21 cellular contexts compared by ENCODE assay signal in the genomic region with DNA sequence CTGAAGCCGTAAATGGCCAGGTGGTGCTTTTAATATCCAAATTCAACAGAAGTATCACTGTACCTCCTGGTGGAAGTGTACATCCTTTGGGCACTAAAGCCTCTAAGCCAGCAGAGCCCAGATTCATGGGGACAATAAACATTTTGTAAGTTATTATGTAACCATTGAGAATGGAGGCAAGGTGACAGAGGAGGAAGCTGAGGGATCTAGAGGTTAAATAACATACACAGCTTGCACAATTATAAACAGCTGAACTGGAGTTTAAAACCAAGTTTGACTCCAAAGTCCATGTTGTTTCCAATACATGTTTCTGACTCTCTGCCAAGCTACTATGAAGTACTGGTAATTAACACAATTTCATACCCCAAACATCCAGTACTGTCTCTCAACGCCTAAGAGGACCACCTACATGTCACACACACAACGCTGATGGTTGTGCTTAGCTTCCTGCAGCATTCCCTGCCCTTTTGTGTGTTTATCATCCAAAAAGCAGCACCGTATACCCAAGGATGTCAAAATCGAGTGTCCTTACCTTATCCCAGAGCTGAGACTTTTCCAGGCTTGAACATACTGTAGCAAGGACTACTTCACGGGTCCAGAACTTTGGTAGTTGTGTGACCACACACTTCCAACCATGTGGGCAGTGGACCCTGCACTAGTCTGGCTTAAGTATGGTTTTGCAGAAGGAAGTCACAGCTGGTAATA. TPM values are rescaled to one million over a fixed set of nuclear protein-coding genes. Genes with fewer than 3 reads are reported as not detected.
DNase-seq lines count a peak whose midpoint lies in the region; ATAC-seq and TF ChIP-seq lines count a peak whose summit lies in the region.
"Had no signal": no experiment of that assay in that cellular context is flagged by ENCODE, and none has a peak within 500 bp of the region (broad histone marks: within the 10 kb centered on the region; RNA-seq: fewer than 3 reads in every experiment).

No MANE protein-coding gene starts in this region.

- TF ChIP-seq POLR2A in right lobe of liver (IDR thresholded peaks at IDR 0.05): no peak
- no peak for TF ChIP-seq POLR2A in transverse colon (IDR thresholded peaks at IDR 0.05)
- TF ChIP-seq POLR2A in ovary (IDR thresholded peaks at IDR 0.05): no peak

- TF ChIP-seq EP300 in transverse colon (IDR thresholded peaks at IDR 0.05; ENCODE audit: low read depth): no peak
- TF ChIP-seq EP300 in ovary (IDR thresholded peaks at IDR 0.05): no peak

- in situ Hi-C loops in transverse colon (cut with MboI; ENCODE audit: low pct_ligation_motif_present in 1 of 4, low pct_unique_long_range_greater_than_20kb in 1 of 4, low sequenced_read_pairs in 3 of 4): no loop called here

- peaks cover 2% of the 10 kb centered on the region for H3K36me3 Mint-ChIP-seq in activated CD4-positive, alpha-beta T cell treated with anti-CD3 and anti-CD28 coated beads, Interleukin-2, amount 10 ng/mL, durations not matched to agents 24 days and 14 days (ENCODE audit: low read depth)

- no peak for TF ChIP-seq CTCF in colonic mucosa (IDR thresholded peaks at IDR 0.05)
- no peak for TF ChIP-seq CTCF in right lobe of liver (IDR thresholded peaks at IDR 0.05)
- no peak for TF ChIP-seq CTCF in transverse colon (IDR thresholded peaks at IDR 0.05)
- TF ChIP-seq CTCF in ovary (IDR thresholded peaks at IDR 0.05): no peak

- H3K4me3 ChIP-seq in colonic mucosa (no peak overlapping the region), right lobe of liver (no peak overlapping the region), transverse colon (peak overlapping the region in 1 of 4 donors; percentile 7), ovary (no peak overlapping the region)
- H3K4me3 ChIP-seq: BLaER1 treated with 17β-estradiol and CSF1 and Interleukin-3, amounts not matched to agents 10 nM and 100 nM; GM12878; HAP-1; K562 had no signal

- no peaks in the 10 kb centered on the region for H3K4me1 Mint-ChIP-seq in activated CD4-positive, alpha-beta T cell treated with anti-CD3 and anti-CD28 coated beads, Interleukin-2, amount 10 ng/mL, durations not matched to agents 24 days and 14 days

- H3K27me3 ChIP-seq in colonic mucosa (no peaks in the 10 kb centered on the region), right lobe of liver (no peaks in the 10 kb centered on the region), transverse colon (no peaks in the 10 kb centered on the region), ovary (no peaks in the 10 kb centered on the region)
- H3K27me3 ChIP-seq: BLaER1 treated with 17β-estradiol and CSF1 and Interleukin-3, amounts not matched to agents 10 nM and 100 nM had no signal

- H3K4me1 ChIP-seq in colonic mucosa (no peaks in the 10 kb centered on the region), right lobe of liver (peaks cover 0 to 5% (median 0%) of the 10 kb centered on the region in 4 donors), transverse colon (peaks cover 0 to 14% (median 4%) of the 10 kb centered on the region in 4 donors), ovary (ENCODE audit: insufficient read depth) (no peaks in the 10 kb centered on the region)
- H3K4me1 ChIP-seq: BLaER1 treated with 17β-estradiol and CSF1 and Interleukin-3, amounts not matched to agents 10 nM and 100 nM; HAP-1 had no signal

- H3K4me3 Mint-ChIP-seq in activated CD4-positive, alpha-beta T cell treated with anti-CD3 and anti-CD28 coated beads, Interleukin-2, amount 10 ng/mL, durations not matched to agents 24 days and 14 days: no peak overlapping the region
- H3K4me3 Mint-ChIP-seq: CD4-positive, alpha-beta T cell; HFFc6 had no signal

- peaks cover 6% of the 10 kb centered on the region for H3K9me3 Mint-ChIP-seq in activated CD4-positive, alpha-beta T cell treated with anti-CD3 and anti-CD28 coated beads, Interleukin-2, amount 10 ng/mL, durations not matched to agents 24 days and 14 days
- H3K9me3 Mint-ChIP-seq: CD4-positive, alpha-beta T cell; HFFc6 had no signal

- H3K9ac ChIP-seq in colonic mucosa (ENCODE audit: low read depth in 2 of 2, low read length in 2 of 2): peak overlapping the region in 1 of 2 donors; percentile 58
- H3K9ac ChIP-seq: BLaER1 treated with 17β-estradiol and CSF1 and Interleukin-3, amounts not matched to agents 10 nM and 100 nM; SK-N-SH had no signal

- intact Hi-C loops in activated CD4-positive, alpha-beta T cell treated with anti-CD3 and anti-CD28 coated beads, Interleukin-2, amount 10 ng/mL, durations not matched to agents 24 days and 14 days (cut with micrococcal nuclease): no loop called here
- intact Hi-C loops in colonic mucosa (cut with DNase I) (loop anchor here (10.0 kb wide), 1 partner anchor 65 kb away; no protein-coding TSS in a partner anchor), right lobe of liver (cut with DNase I) (no loop called here), transverse colon (cut with DNase I; ENCODE audit: low total_unique reads) (no loop called here), ovary (cut with DNase I) (loop anchor here in 1 of 4 donors (10.0 kb wide), 1 partner anchor 95 kb away; no protein-coding TSS in a partner anchor)

- WGBS in right lobe of liver (ENCODE audit: insufficient coverage, low coverage, low lambda C conversion rate, missing lambda C conversion rate): 37% methylated on average over 5 of the region's 6 CpGs
- WGBS in transverse colon (ENCODE audit: low coverage in 1 of 2), 2 donors: 38 to 46% methylated on average over 4 to 6 of the region's 6 CpGs
- WGBS in ovary, 3 donors: 83 to 92% (median 85%) methylated on average over 6 of the region's 6 CpGs

- ATAC-seq in right lobe of liver: peak; percentile 43 to 73 (median 66)
- ATAC-seq in HG02885 (IDR thresholded peaks at IDR 0.05; ENCODE audit: poor library complexity, unreplicated experiment): no peak
- ATAC-seq in HG03135 (IDR thresholded peaks at IDR 0.05; ENCODE audit: unreplicated experiment): no peak
- ATAC-seq: GM12878, K562 had no signal

- H3K27me3 Mint-ChIP-seq in activated CD4-positive, alpha-beta T cell treated with anti-CD3 and anti-CD28 coated beads, Interleukin-2, amount 10 ng/mL, durations not matched to agents 24 days and 14 days: peaks cover 25% of the 10 kb centered on the region
- H3K27me3 Mint-ChIP-seq: CD4-positive, alpha-beta T cell had no signal

- H3K27ac Mint-ChIP-seq in activated CD4-positive, alpha-beta T cell treated with anti-CD3 and anti-CD28 coated beads, Interleukin-2, amount 10 ng/mL, durations not matched to agents 24 days and 14 days: no peak overlapping the region
- H3K27ac Mint-ChIP-seq: CD4-positive, alpha-beta T cell; HFFc6 had no signal

- peak overlapping the region; percentile 77 for H3K27ac ChIP-seq in colonic mucosa
- H3K27ac ChIP-seq in right lobe of liver: no peak overlapping the region
- peak overlapping the region; percentile 81 to 84 (median 82) for H3K27ac ChIP-seq in transverse colon
- no peak overlapping the region for H3K27ac ChIP-seq in ovary
- H3K27ac ChIP-seq: BLaER1 treated with 17β-estradiol and CSF1 and Interleukin-3, amounts not matched to agents 10 nM and 100 nM had no signal

- H3K9me3 ChIP-seq in colonic mucosa (no peaks in the 10 kb centered on the region), right lobe of liver (no peaks in the 10 kb centered on the region), transverse colon (no peaks in the 10 kb centered on the region), ovary (no peaks in the 10 kb centered on the region)
- H3K9me3 ChIP-seq: BLaER1 treated with 17β-estradiol and CSF1 and Interleukin-3, amounts not matched to agents 10 nM and 100 nM; HAP-1; SK-N-SH had no signal

- peak; percentile 48 for DNase-seq in activated CD4-positive, alpha-beta T cell treated with anti-CD3 and anti-CD28 coated beads, Interleukin-2, amount 10 ng/mL, durations not matched to agents 24 days and 14 days
- no peak for DNase-seq in activated CD4-positive, alpha-beta T cell treated with anti-CD3 and anti-CD28 coated beads for 48 hours
- DNase-seq in colonic mucosa (no peak), right lobe of liver (no peak), transverse colon (no peak), ovary (no peak)
- DNase-seq: CD4-positive, alpha-beta T cell; EL; GDM1; GOT3; HFFc6; Kasumi-1; SK-N-SH; SW 1271 had no signal

- no peaks in the 10 kb centered on the region for H3K36me3 ChIP-seq in colonic mucosa
- no peaks in the 10 kb centered on the region for H3K36me3 ChIP-seq in right lobe of liver
- H3K36me3 ChIP-seq in transverse colon: no peaks in the 10 kb centered on the region
- H3K36me3 ChIP-seq in ovary: no peaks in the 10 kb centered on the region
- H3K36me3 ChIP-seq: BLaER1 treated with 17β-estradiol and CSF1 and Interleukin-3, amounts not matched to agents 10 nM and 100 nM; HAP-1 had no signal

RNA-seq across cellular contexts. Expression of gene EGLN3, which starts 41.3 kb away (rescaled TPM):
- total RNA-seq in activated CD4-positive, alpha-beta T cell treated with anti-CD3 and anti-CD28 coated beads, Interleukin-2, amount 10 ng/mL, durations not matched to agents 24 days and 14 days: 17.4 and 17.6 TPM in 2 replicates
- total RNA-seq in colonic mucosa (100 to 1,000 TPM in 1 of 2 donors, 10 to 100 TPM in 1; 86.3 to 292 TPM), right lobe of liver (10 to 100 TPM in 1 of 6 experiments, 1 to 10 TPM in 5; 1.9 to 25.4 (median 2.1) TPM), transverse colon (100 to 1,000 TPM in 1 of 4 donors, 10 to 100 TPM in 3; 10.7 to 125 (median 45.2) TPM), ovary (1 to 10 TPM; 1.8 to 5.1 (median 2.4) TPM)
- polyA plus RNA-seq in ovary: 1 to 10 TPM; 1.7 to 4.3 TPM
- total RNA-seq: HT1080 had no signal

Comparison
In these comparisons a context has a peak if more than half of its experiments do, and no peak if none do; other contexts are left out.
1. H3K27ac ChIP-seq: peak in colonic mucosa (single experiment) and transverse colon (4 of 4); none in right lobe of liver (0 of 3) and ovary (0 of 2).
2. ATAC-seq: peak in right lobe of liver (4 of 4); none in HG02885 (single experiment) and HG03135 (single experiment).